Comparison of ENCODE assay signal across 8 cellular contexts in the genomic region with DNA sequence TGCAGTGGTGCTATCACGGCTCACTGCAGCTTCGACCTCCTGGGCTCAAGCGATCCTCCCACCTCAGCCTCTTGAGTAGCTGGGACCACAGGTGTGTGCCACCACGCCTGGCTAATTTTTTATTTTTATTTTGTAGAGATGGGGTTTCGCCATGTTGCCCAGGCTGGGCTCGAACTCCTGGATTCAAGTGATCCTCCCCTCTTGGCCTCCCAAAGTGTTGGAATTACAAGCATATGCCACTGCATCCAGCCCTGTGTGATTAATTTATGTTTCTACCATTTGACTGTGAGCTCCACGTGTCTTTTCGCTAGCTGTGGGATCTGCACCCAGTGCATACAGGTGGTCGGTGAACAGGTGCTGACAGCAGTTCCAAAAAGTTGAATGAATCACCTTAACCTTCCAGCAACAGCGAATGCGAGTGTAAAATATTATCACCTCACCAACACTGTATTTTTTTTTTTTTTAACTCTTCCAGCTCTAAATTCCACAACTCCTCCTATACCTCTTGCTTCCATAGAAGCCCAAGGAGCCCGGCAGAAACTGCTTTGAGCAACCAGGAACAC. TPM values are rescaled to one million over a fixed set of nuclear protein-coding genes. Genes with fewer than 3 reads are reported as not detected.
DNase-seq lines count a peak whose midpoint lies in the region; ATAC-seq and TF ChIP-seq lines count a peak whose summit lies in the region.

No MANE protein-coding gene starts in this region.

- DNase-seq in activated naive CD4-positive, alpha-beta T cell (lab: John Stamatoyannopoulos, UW): no peak
- DNase-seq in breast epithelium (ENCODE audit: low spot score in 2 of 2): no peak
- DNase-seq in retinal pigment epithelial cell (ENCODE audit: low read depth): no peak
- no peak for DNase-seq in occipital lobe (lab: John Stamatoyannopoulos, UW)
- no peak for DNase-seq in NCI-H2227 treated with DMSO at 0.1 percent for 48 hours (lab: John Stamatoyannopoulos, UW)
- DNase-seq in NCI-H1436 (lab: John Stamatoyannopoulos, UW): no peak

- peaks cover 5% of the 10 kb centered on the region for H3K36me3 Mint-ChIP-seq in activated naive CD4-positive, alpha-beta T cell treated with anti-CD3 and anti-CD28 coated beads, Interleukin-2, amount 50 U/mL, for 24 hours

- H3K27ac Mint-ChIP-seq in activated naive CD4-positive, alpha-beta T cell treated with anti-CD3 and anti-CD28 coated beads, Interleukin-2, amount 50 U/mL, for 24 hours: peak overlapping the region; percentile 83

- TF ChIP-seq CTCF in breast epithelium (IDR thresholded peaks at IDR 0.05) (no peak), retinal pigment epithelial cell (conservative IDR thresholded peaks at IDR 0.05; ENCODE audit: low read depth, low read length) (no peak)

- H3K4me1 Mint-ChIP-seq in activated naive CD4-positive, alpha-beta T cell treated with anti-CD3 and anti-CD28 coated beads, Interleukin-2, amount 50 U/mL, for 24 hours: peaks cover 13% of the 10 kb centered on the region

- peak overlapping the region in 1 of 2 donors; percentile 57 for H3K27ac ChIP-seq in breast epithelium

- peak; percentile 27 for ATAC-seq in HG03139 (IDR thresholded peaks at IDR 0.05; ENCODE audit: unreplicated experiment)

- H3K9me3 Mint-ChIP-seq in activated naive CD4-positive, alpha-beta T cell treated with anti-CD3 and anti-CD28 coated beads, Interleukin-2, amount 50 U/mL, for 24 hours: no peaks in the 10 kb centered on the region

- peak overlapping the region; percentile 91 for H3K4me3 Mint-ChIP-seq in activated naive CD4-positive, alpha-beta T cell treated with anti-CD3 and anti-CD28 coated beads, Interleukin-2, amount 50 U/mL, for 24 hours

- TF ChIP-seq POLR2A in breast epithelium (IDR thresholded peaks at IDR 0.05): no peak

- no peaks in the 10 kb centered on the region for H3K27me3 Mint-ChIP-seq in activated naive CD4-positive, alpha-beta T cell treated with anti-CD3 and anti-CD28 coated beads, Interleukin-2, amount 50 U/mL, for 24 hours

- intact Hi-C loops in breast epithelium (cut with DNase I; ENCODE audit: low total_unique reads): no loop called here

- no peaks in the 10 kb centered on the region for H3K27me3 ChIP-seq in breast epithelium

- peak overlapping the region; percentile 77 to 81 (median 78) for H3K4me3 ChIP-seq in breast epithelium
- peak overlapping the region; percentile 15 for H3K4me3 ChIP-seq in retinal pigment epithelial cell (ENCODE audit: low read length)

- no peaks in the 10 kb centered on the region for H3K9me3 ChIP-seq in breast epithelium

- no peaks in the 10 kb centered on the region for H3K4me1 ChIP-seq in breast epithelium

- no peaks in the 10 kb centered on the region for H3K36me3 ChIP-seq in breast epithelium

RNA-seq across cellular contexts. Expression of gene NUDT7, which starts 0.5 kb away (rescaled TPM):
- total RNA-seq in breast epithelium (10 to 100 TPM in 2 of 3 donors, 1 to 10 TPM in 1; 4.9 to 12.3 (median 11.1) TPM), occipital lobe (2.7 TPM)
